19 cellular contexts compared by ENCODE assay signal in the genomic region with DNA sequence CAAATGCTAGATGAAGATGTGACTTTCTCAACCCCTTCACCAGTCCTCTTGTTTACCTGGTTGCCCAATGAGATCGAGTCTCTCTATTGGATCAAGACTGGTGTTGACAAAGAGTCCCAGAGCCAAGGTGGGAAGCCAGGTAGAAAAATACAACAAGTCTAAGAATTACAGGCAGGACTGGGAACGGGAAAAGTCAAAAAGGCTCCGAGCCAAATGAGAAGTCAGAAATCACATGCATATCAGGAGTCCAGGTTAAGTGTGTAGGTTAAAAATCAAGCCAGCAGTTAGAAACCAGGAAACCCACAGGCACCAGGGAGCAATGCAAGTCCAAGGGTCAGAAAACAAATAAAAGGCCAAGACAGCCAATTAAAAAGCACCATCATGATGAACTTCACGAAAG. TPM values are rescaled to one million over a fixed set of nuclear protein-coding genes. Genes with fewer than 3 reads are reported as not detected.
"Had no signal": no experiment of that assay in that cellular context is flagged by ENCODE, and none has a peak within 500 bp of the region (broad histone marks: within the 10 kb centered on the region; RNA-seq: fewer than 3 reads in every experiment).

No MANE protein-coding gene starts in this region.

- H3K4me3 ChIP-seq: gastroesophageal sphincter, hepatocyte, tibial artery had no signal

- ATAC-seq: activated CD8-positive, alpha-beta T cell treated with anti-CD3 and anti-CD28 coated beads, Interleukin-2, amount 10 ng/mL, durations not matched to agents 7 days and 5 days; activated naive CD8-positive, alpha-beta T cell treated with anti-CD3 and anti-CD28 coated beads, Interleukin-2, amount 50 U/mL, for 24 hours; gastroesophageal sphincter; stimulated activated effector memory CD8-positive, alpha-beta T cell treated with anti-CD3 and anti-CD28 coated beads, Interleukin-12 subunit alpha, Interleukin-12 subunit beta, amount 100 ng/mL, for 72 hours; T-cell had no signal

- H3K9me3 ChIP-seq: gastroesophageal sphincter, tibial artery had no signal

- H3K4me1 ChIP-seq: gastroesophageal sphincter, parathyroid adenoma, tibial artery had no signal

- FAIRE-seq: astrocyte, colon had no signal

- H3K27me3 ChIP-seq: gastroesophageal sphincter, hepatocyte had no signal

- H3K4me2 ChIP-seq: hepatocyte had no signal

- H2AFZ ChIP-seq: hepatocyte, parathyroid adenoma had no signal

- DNase-seq: activated CD8-positive, alpha-beta memory T cell treated with anti-CD3 and anti-CD28 coated beads, Interleukin-2, amount 50 U/mL, for 48 hours; activated CD8-positive, alpha-beta T cell treated with anti-CD3 and anti-CD28 coated beads, Interleukin-2, amount 10 ng/mL, durations not matched to agents 7 days and 5 days; activated naive CD4-positive, alpha-beta T cell; activated naive CD8-positive, alpha-beta T cell treated with anti-CD3 and anti-CD28 coated beads, Interleukin-2, amount 50 U/mL, for 24 hours; effector CD8-positive, alpha-beta T cell; kidney glomerular epithelial cell; mesendoderm; retina; T-cell; T1000; tibial artery had no signal

- H3K79me2 ChIP-seq: hepatocyte, parathyroid adenoma had no signal

- H3K9ac ChIP-seq: parathyroid adenoma had no signal

- H3K27ac ChIP-seq: hepatocyte, tibial artery had no signal

- H3K36me3 ChIP-seq: gastroesophageal sphincter, tibial artery had no signal

RNA-seq across cellular contexts. Expression of a gene that starts 39.0 kb away (rescaled TPM):
- total RNA-seq: activated CD8-positive, alpha-beta T cell treated with anti-CD3 and anti-CD28 coated beads, Interleukin-2, amount 10 ng/mL, durations not matched to agents 7 days and 5 days; activated T-helper 1 cell treated with anti-CD3 and anti-CD28 coated beads, Interleukin-12 subunit alpha, Interleukin-12 subunit beta, Interleukin-2, Interleukin-4 antibody, amounts not matched to agents 30 ng/mL and 10 ng/mL and 1 ng/mL, durations not matched to agents 14 hours and 24 hours and 36 hours; astrocyte; cardiac septum; hepatocyte had no signal
- polyA plus RNA-seq: hepatocyte had no signal

RNA-seq across cellular contexts. Expression of a gene that starts 48.8 kb away (rescaled TPM):
- total RNA-seq: activated T-helper 1 cell treated with anti-CD3 and anti-CD28 coated beads, Interleukin-12 subunit alpha, Interleukin-12 subunit beta, Interleukin-2, Interleukin-4 antibody, amounts not matched to agents 30 ng/mL and 10 ng/mL and 1 ng/mL, durations not matched to agents 14 hours and 24 hours and 36 hours; astrocyte; hepatocyte had no signal
- polyA plus RNA-seq: hepatocyte had no signal
